18 cellular contexts compared by ENCODE assay signal in genomic region chrX:31608651-31609050, GRCh38.
"Had no signal": no experiment of that assay in that cellular context is flagged by ENCODE, and none has a peak within 500 bp of the region (broad histone marks: within the 10 kb centered on the region; RNA-seq: fewer than 3 reads in every experiment).

No MANE protein-coding gene starts in this region.

- DNase-seq: activated CD8-positive, alpha-beta memory T cell treated with anti-CD3 and anti-CD28 coated beads, Interleukin-2, amount 10 ng/mL, durations not matched to agents 7 days and 5 days; activated effector memory CD4-positive, alpha-beta T cell treated with anti-CD3 and anti-CD28 coated beads, Interleukin-2, amount 50 U/mL, for 16 hours; activated T-cell treated with anti-CD3 and anti-CD28 coated beads, Interleukin-2, amount 50 U/mL, for 4 hours; cerebellar nuclear complex; dorsolateral prefrontal cortex; esophagus squamous epithelium; kidney glomerular epithelial cell; lower lobe of right lung; occipital lobe; retina; stimulated activated CD4-positive, alpha-beta T cell treated with anti-CD3 and anti-CD28 coated beads, Interleukin-15, amount 100 ng/mL, for 24 hours; stimulated activated CD4-positive, alpha-beta T cell treated with anti-CD3 and anti-CD28 coated beads, Interleukin-4, amount 100 ng/mL, for 4 hours; stimulated activated naive CD8-positive, alpha-beta T cell treated with anti-CD3 and anti-CD28 coated beads, Interleukin-15, amount 100 ng/mL, for 72 hours had no signal

- H3K27ac Mint-ChIP-seq: activated CD8-positive, alpha-beta memory T cell treated with anti-CD3 and anti-CD28 coated beads, Interleukin-2, amount 10 ng/mL, durations not matched to agents 7 days and 5 days; activated naive CD4-positive, alpha-beta T cell treated with anti-CD3 and anti-CD28 coated beads, Interleukin-2, amount 50 U/mL, for 72 hours; brain; nephron; stimulated activated naive CD8-positive, alpha-beta T cell treated with anti-CD3 and anti-CD28 coated beads, Interleukin-15, amount 100 ng/mL, for 72 hours had no signal

- ATAC-seq: activated CD8-positive, alpha-beta memory T cell treated with anti-CD3 and anti-CD28 coated beads, Interleukin-2, amount 10 ng/mL, durations not matched to agents 7 days and 5 days; activated naive CD4-positive, alpha-beta T cell treated with anti-CD3 and anti-CD28 coated beads, Interleukin-2, amount 50 U/mL, for 72 hours; activated T-cell treated with anti-CD3 and anti-CD28 coated beads, Interleukin-2, amount 50 U/mL, for 4 hours; lower lobe of right lung; stimulated activated naive CD8-positive, alpha-beta T cell treated with anti-CD3 and anti-CD28 coated beads, Interleukin-15, amount 100 ng/mL, for 72 hours had no signal

- H3K36me3 Mint-ChIP-seq: activated CD8-positive, alpha-beta memory T cell treated with anti-CD3 and anti-CD28 coated beads, Interleukin-2, amount 10 ng/mL, durations not matched to agents 7 days and 5 days; activated naive CD4-positive, alpha-beta T cell treated with anti-CD3 and anti-CD28 coated beads, Interleukin-2, amount 50 U/mL, for 72 hours; brain had no signal

- H3K4me3 Mint-ChIP-seq: activated CD8-positive, alpha-beta memory T cell treated with anti-CD3 and anti-CD28 coated beads, Interleukin-2, amount 10 ng/mL, durations not matched to agents 7 days and 5 days; activated T-cell treated with anti-CD3 and anti-CD28 coated beads, Interleukin-2, amount 50 U/mL, for 4 hours; brain; nephron; stimulated activated naive CD8-positive, alpha-beta T cell treated with anti-CD3 and anti-CD28 coated beads, Interleukin-15, amount 100 ng/mL, for 72 hours had no signal

- H3K4me1 Mint-ChIP-seq: activated CD8-positive, alpha-beta memory T cell treated with anti-CD3 and anti-CD28 coated beads, Interleukin-2, amount 10 ng/mL, durations not matched to agents 7 days and 5 days; nephron; stimulated activated naive CD8-positive, alpha-beta T cell treated with anti-CD3 and anti-CD28 coated beads, Interleukin-15, amount 100 ng/mL, for 72 hours had no signal

- H3K27me3 Mint-ChIP-seq: activated CD8-positive, alpha-beta memory T cell treated with anti-CD3 and anti-CD28 coated beads, Interleukin-2, amount 10 ng/mL, durations not matched to agents 7 days and 5 days; brain; stimulated activated naive CD8-positive, alpha-beta T cell treated with anti-CD3 and anti-CD28 coated beads, Interleukin-15, amount 100 ng/mL, for 72 hours had no signal

- H3K4me1 ChIP-seq: esophagus squamous epithelium, lower lobe of right lung had no signal

- FAIRE-seq: frontal cortex had no signal

- H3K4me3 ChIP-seq: dorsolateral prefrontal cortex, esophagus squamous epithelium, lower lobe of right lung, thoracic aorta had no signal

- H3K27ac ChIP-seq: dorsolateral prefrontal cortex, esophagus squamous epithelium, lower lobe of right lung, thoracic aorta had no signal

- H3K27me3 ChIP-seq: esophagus squamous epithelium had no signal

- H3K9me3 ChIP-seq: esophagus squamous epithelium, lower lobe of right lung, thoracic aorta had no signal

- H3K9me3 Mint-ChIP-seq: activated naive CD4-positive, alpha-beta T cell treated with anti-CD3 and anti-CD28 coated beads, Interleukin-2, amount 50 U/mL, for 72 hours; activated T-cell treated with anti-CD3 and anti-CD28 coated beads, Interleukin-2, amount 50 U/mL, for 4 hours; stimulated activated naive CD8-positive, alpha-beta T cell treated with anti-CD3 and anti-CD28 coated beads, Interleukin-15, amount 100 ng/mL, for 72 hours had no signal

- H3K36me3 ChIP-seq: esophagus squamous epithelium, lower lobe of right lung, thoracic aorta had no signal
